ENCODE assay signal across 8 cellular contexts in the genomic region with DNA sequence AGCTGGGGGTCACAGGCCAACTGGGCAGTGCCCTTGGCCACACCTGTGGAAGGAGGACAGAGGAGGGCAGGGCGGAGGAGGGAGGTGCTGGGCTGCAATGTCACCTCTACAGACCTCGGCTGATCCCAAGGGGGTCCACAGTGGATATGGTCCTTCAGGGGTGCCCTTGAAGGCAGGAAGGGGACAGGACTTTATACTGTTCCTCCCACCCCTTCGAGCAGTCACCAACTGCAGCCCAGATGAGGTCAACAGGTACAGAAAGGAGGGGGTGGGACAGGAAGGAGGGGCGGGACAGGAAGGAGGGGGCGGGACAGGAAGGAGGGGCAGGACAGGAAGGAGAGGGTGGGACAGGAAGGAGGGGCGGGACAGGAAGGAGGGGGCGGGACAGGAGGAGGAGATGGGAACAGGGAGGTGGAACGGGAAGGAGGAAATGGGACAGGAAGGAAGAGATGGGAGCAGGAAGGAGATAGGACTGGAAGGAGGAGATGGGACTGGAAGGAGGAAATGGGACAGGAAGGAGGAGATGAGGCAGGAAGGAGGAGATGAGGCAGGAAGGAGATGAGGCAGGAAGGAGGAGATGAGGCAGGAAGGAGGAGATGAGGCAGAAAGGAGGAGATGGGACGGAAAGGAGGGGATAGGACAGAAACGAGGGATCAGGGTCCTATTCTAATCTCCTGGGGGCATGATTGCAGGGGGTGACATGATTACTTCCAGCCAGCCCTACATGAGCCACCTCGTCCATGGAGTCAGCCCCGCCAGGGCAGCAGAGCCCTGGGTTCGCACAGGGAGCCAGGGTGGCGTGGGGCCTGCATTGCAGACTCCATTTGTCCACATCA. TPM values are rescaled to one million over a fixed set of nuclear protein-coding genes. Genes with fewer than 3 reads are reported as not detected.
A peak's percentile ranks its signal among the peaks of the same experiment; 100 is the strongest.
DNase-seq lines count a peak whose midpoint lies in the region; ATAC-seq and TF ChIP-seq lines count a peak whose summit lies in the region.

No MANE protein-coding gene starts in this region.

- H4K8ac ChIP-seq in mesendoderm (ENCODE audit: low read depth, low read length): no peak overlapping the region

- peak overlapping the region; percentile 70 for H3K56ac ChIP-seq in mesendoderm (ENCODE audit: low read length)

- H3F3A ChIP-seq in PC-9 (ENCODE audit: insufficient read depth, low read depth): peaks cover 30% of the 10 kb centered on the region

- no peak overlapping the region for H2BK15ac ChIP-seq in mesendoderm (replicated peaks; ENCODE audit: low read depth)

- no peak overlapping the region for H2BK120ac ChIP-seq in mesendoderm (ENCODE audit: low read depth, low read length)

- H3K79me1 ChIP-seq in mesendoderm (ENCODE audit: low read length): no peaks in the 10 kb centered on the region

- intact Hi-C loops in PC-9 (cut with micrococcal nuclease; ENCODE audit: unreplicated experiment): no loop called here

- H3K4me1 ChIP-seq in PC-9 (replicated peaks; ENCODE audit: insufficient read depth) (peaks cover 35% of the 10 kb centered on the region), mesendoderm (ENCODE audit: control insufficient read depth, low read depth, low read length) (peaks cover 2% of the 10 kb centered on the region)

- peak overlapping the region; percentile 34 for H2BK5ac ChIP-seq in mesendoderm (ENCODE audit: low read length)

- no peak overlapping the region for H4K5ac ChIP-seq in mesendoderm (ENCODE audit: low read length)

- H3K23ac ChIP-seq in mesendoderm (ENCODE audit: low read length): no peak overlapping the region

- no peak overlapping the region; the same call in 1 of the 2 replicates for H2AFZ ChIP-seq in PC-9

- CTCF ChIA-PET in PC-9 (lab: Charles Lee): no interaction called here

- H3K4me2 ChIP-seq in PC-9: peak overlapping the region; percentile 68
- H3K4me2 ChIP-seq in mesendoderm (ENCODE audit: low read length): no peak overlapping the region

- no peaks in the 10 kb centered on the region for H3K79me2 ChIP-seq in PC-9 (ENCODE audit: low read depth)
- no peaks in the 10 kb centered on the region for H3K79me2 ChIP-seq in mesendoderm (ENCODE audit: control insufficient read depth, insufficient read depth, low read length)

- POLR2A ChIA-PET in PC-9 (lab: Charles Lee; ENCODE audit: unreplicated experiment): no interaction called here

- peak overlapping the region; percentile 74 for H2AK5ac ChIP-seq in mesendoderm (ENCODE audit: low read length)

- no TSS peak for BruUV-seq in PC-9 (replicated peaks; lab: Mats Ljungman, UMichigan)

- DNase-seq in NOMO-1 (lab: John Stamatoyannopoulos, UW; ENCODE audit: unreplicated experiment in 2 of 2) (peak; percentile 13 to 64), NOMO-1 treated with dmso at 0.1 percent for 144 hours (lab: John Stamatoyannopoulos, UW; ENCODE audit: unreplicated experiment) (no peak), PC-9 (peak in 1 of 2 experiments; percentile 44), activated T-helper 1 cell treated with Interleukin-2 at 50 U/mL for 16 hours (ENCODE audit: low read depth) (peak; percentile 49), mesendoderm (peak; percentile 86), NCI-H1105 treated with DMSO at 0.1 percent for 48 hours (lab: John Stamatoyannopoulos, UW) (no peak), NCI-H2107 treated with DMSO at 0.1 percent for 48 hours (lab: John Stamatoyannopoulos, UW; ENCODE audit: unreplicated experiment) (no peak)

- H3K27me3 ChIP-seq in PC-9 (ENCODE audit: insufficient read depth, low read depth) (no peaks in the 10 kb centered on the region), mesendoderm (ENCODE audit: insufficient read depth, low read length, poor library complexity) (no peaks in the 10 kb centered on the region)

- WGBS in mesendoderm (ENCODE audit: extremely low coverage, insufficient coverage, low lambda C conversion rate): no CpG with 5 or more reads among the region's 14 CpGs

- ATAC-seq in GM21825 (IDR thresholded peaks at IDR 0.05; ENCODE audit: unreplicated experiment): no peak

- peak overlapping the region; percentile 44 for H3K4ac ChIP-seq in mesendoderm (ENCODE audit: low read depth, low read length)

- H3K9me3 ChIP-seq in PC-9 (ENCODE audit: insufficient read depth, low read depth): no peaks in the 10 kb centered on the region

- H3K9me2 ChIP-seq in PC-9 (ENCODE audit: insufficient read depth): no peaks in the 10 kb centered on the region

- no peak overlapping the region for H3K18ac ChIP-seq in mesendoderm (ENCODE audit: low read length)

- H3K4me3 ChIP-seq in PC-9: peak overlapping the region; percentile 37; the same call in 1 of the 2 replicates
- H3K4me3 ChIP-seq in mesendoderm (ENCODE audit: low read length): no peak overlapping the region

- no peak for TF ChIP-seq CTCF in PC-9 (conservative IDR thresholded peaks at IDR 0.05)

- H4K20me1 ChIP-seq in PC-9 (ENCODE audit: insufficient read depth): no peaks in the 10 kb centered on the region

- H3K36me3 ChIP-seq in PC-9 (ENCODE audit: low read depth) (no peaks in the 10 kb centered on the region), mesendoderm (ENCODE audit: control insufficient read depth, insufficient read depth, low read length) (no peaks in the 10 kb centered on the region)

- no peak overlapping the region for H3K9ac ChIP-seq in mesendoderm (ENCODE audit: low read length)

- H3K27ac ChIP-seq in PC-9 (no peak overlapping the region), mesendoderm (ENCODE audit: low read depth, low read length) (no peak overlapping the region)

RNA-seq across cellular contexts. Expression of a gene that starts 19.4 kb away (rescaled TPM):
- total RNA-seq in PC-9 (2021): 27.8 and 30.2 TPM in 2 replicates
- 13.3 TPM for polyA plus RNA-seq in mesendoderm (2013, experiment 1 of 2)
- 13.2 TPM for polyA plus RNA-seq in mesendoderm (2013, experiment 2 of 2)

RNA-seq across cellular contexts. Expression of a gene that starts 27.7 kb away (rescaled TPM):
- total RNA-seq in PC-9 (2021): 57.4 and 65.0 TPM in 2 replicates
- 11.3 TPM for polyA plus RNA-seq in mesendoderm (2013, experiment 1 of 2)
- polyA plus RNA-seq in mesendoderm (2013, experiment 2 of 2): 11.4 TPM

RNA-seq across cellular contexts. Expression of a gene that starts 39.9 kb away (rescaled TPM):
- 8.3 and 8.5 TPM in 2 replicates for total RNA-seq in PC-9 (2021)
- polyA plus RNA-seq in mesendoderm (2013, experiment 1 of 2): 45.6 TPM
- 45.1 TPM for polyA plus RNA-seq in mesendoderm (2013, experiment 2 of 2)

Comparison
In these comparisons a context has a peak if more than half of its experiments do, and no peak if none do; other contexts are left out.
1. DNase-seq: peak in NOMO-1 (2 of 2), activated T-helper 1 cell treated with Interleukin-2 at 50 U/mL for 16 hours (single experiment) and mesendoderm (single experiment); none in NOMO-1 treated with dmso at 0.1 percent for 144 hours (single experiment), NCI-H1105 treated with DMSO at 0.1 percent for 48 hours (single experiment) and NCI-H2107 treated with DMSO at 0.1 percent for 48 hours (single experiment).